Comparison of ENCODE assay signal across 8 cellular contexts in the genomic region with DNA sequence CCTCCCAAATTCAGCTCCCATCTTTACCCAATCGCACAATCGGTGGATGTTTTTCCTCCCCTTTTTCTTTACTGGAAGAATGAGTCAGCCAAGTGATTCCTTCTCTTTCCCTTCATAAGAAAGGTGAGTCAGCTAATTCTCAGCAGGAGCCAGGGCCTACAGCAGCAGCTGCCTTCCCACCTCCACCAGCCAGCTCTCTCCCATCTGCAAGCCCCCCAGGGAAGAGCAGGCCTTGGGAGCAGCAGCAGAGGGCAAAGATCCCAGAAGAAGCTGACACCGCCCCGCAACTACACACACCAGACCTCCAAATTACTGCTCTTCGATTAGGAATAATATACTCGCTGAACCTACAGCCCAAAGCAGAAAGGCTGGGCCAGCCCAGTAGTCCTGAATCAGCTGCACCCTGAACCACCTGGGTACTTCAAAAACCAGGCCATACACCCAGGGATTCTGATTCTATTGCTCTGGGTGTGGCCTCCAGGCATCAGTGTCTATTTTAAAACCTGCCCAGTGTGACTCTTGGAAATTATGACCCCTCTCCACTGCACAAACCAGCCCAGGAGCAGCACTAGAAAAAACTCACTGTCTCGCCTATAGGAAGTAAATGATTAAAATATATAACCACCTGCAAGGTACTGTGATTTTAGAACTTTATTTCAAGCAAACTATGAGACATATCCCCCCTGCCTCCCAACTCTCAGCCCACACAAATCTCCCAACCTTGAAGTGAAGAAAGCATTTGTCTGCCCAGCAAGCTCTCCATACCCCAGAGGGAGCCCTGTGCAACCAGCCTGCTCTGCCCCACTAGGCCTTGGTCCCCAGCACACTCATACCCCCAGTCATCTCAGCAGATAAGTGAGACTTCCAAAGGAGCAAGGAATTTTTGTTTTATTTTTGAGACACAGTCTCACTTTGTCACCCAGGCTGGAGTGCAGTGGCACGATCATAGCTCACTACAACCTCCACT. TPM values are rescaled to one million over a fixed set of nuclear protein-coding genes. Genes with fewer than 3 reads are reported as not detected.
DNase-seq lines count a peak whose midpoint lies in the region; TF ChIP-seq lines count a peak whose summit lies in the region.

No MANE protein-coding gene starts in this region.

- H3K27ac Mint-ChIP-seq in neural crest cell (ENCODE audit: unreplicated experiment): peak overlapping the region; percentile 13

- no peak overlapping the region for H3K4me3 ChIP-seq in stomach

- no peaks in the 10 kb centered on the region for H3K27me3 Mint-ChIP-seq in neural crest cell (ENCODE audit: low read depth)

- no peak for TF ChIP-seq EP300 in stomach (IDR thresholded peaks at IDR 0.05)

- WGBS in stomach, 5 donors: 77 to 97% (median 88%) methylated on average over 8 of the region's 8 CpGs

- peak overlapping the region in 1 of 5 donors; percentile 27 for H3K27ac ChIP-seq in stomach

- no peaks in the 10 kb centered on the region for H3K9me3 Mint-ChIP-seq in neural crest cell

- no peak for TF ChIP-seq POLR2A in stomach (IDR thresholded peaks at IDR 0.05)

- peaks cover 18% of the 10 kb centered on the region for H3K4me1 Mint-ChIP-seq in neural crest cell

- TF ChIP-seq CTCF in neural crest cell (conservative IDR thresholded peaks at IDR 0.05) (no peak), stomach (IDR thresholded peaks at IDR 0.05) (no peak)

- no peaks in the 10 kb centered on the region for H3K9me3 ChIP-seq in stomach

- H3K27me3 ChIP-seq in stomach: no peaks in the 10 kb centered on the region

- no peak overlapping the region for H3K4me3 Mint-ChIP-seq in neural crest cell

- peaks cover 3 to 26% (median 12%) of the 10 kb centered on the region in 4 donors for H3K4me1 ChIP-seq in stomach

- no peaks in the 10 kb centered on the region for H3K36me3 ChIP-seq in stomach

- no peaks in the 10 kb centered on the region for H3K36me3 Mint-ChIP-seq in neural crest cell (ENCODE audit: low read depth)

- intact Hi-C loops in stomach (cut with DNase I; ENCODE audit: low total_unique reads): no loop called here

- peak; percentile 73 for DNase-seq in DMS 273 (lab: John Stamatoyannopoulos, UW; ENCODE audit: unreplicated experiment)
- DNase-seq in NCI-H2171 (lab: John Stamatoyannopoulos, UW): peak; percentile 35
- DNase-seq in dermis blood vessel endothelial cell: peak; percentile 78
- DNase-seq in neural crest cell (ENCODE audit: low read depth, low spot score): no peak
- DNase-seq in medulla oblongata (ENCODE audit: extremely low spot score): no peak
- DNase-seq in NCI-H446 treated with DMSO at 0.1 percent for 48 hours (lab: John Stamatoyannopoulos, UW): no peak
- no peak for DNase-seq in activated CD8-positive, alpha-beta memory T cell treated with anti-CD3 and anti-CD28 coated beads for 24 hours
- DNase-seq in stomach: no peak

RNA-seq across cellular contexts. Expression of gene SFXN5, which starts 7.3 kb away (rescaled TPM):
- total RNA-seq in dermis blood vessel endothelial cell: 16.3 and 16.5 TPM in 2 replicates
- total RNA-seq in neural crest cell: 21.8 and 23.3 TPM in 2 replicates
- 100 to 1,000 TPM in 1 of 5 donors, 10 to 100 TPM in 4; 17.0 to 118 (median 38.5) TPM for total RNA-seq in stomach
- 1 to 10 TPM; 2.7 to 9.4 (median 5.7) TPM for polyA plus RNA-seq in stomach

RNA-seq across cellular contexts. Expression of gene RAB11FIP5, which starts 48.6 kb away (rescaled TPM):
- total RNA-seq in dermis blood vessel endothelial cell (66.0 and 103 TPM in 2 replicates), neural crest cell (6.7 and 10.1 TPM in 2 replicates), stomach (10 to 100 TPM in 4 of 5 donors, 1 to 10 TPM in 1; 4.7 to 39.1 (median 19.6) TPM)
- polyA plus RNA-seq in stomach: 10 to 100 TPM in 1 of 3 donors, 1 to 10 TPM in 2; 7.0 to 13.1 (median 7.1) TPM

Comparison
In these comparisons a context has a peak if more than half of its experiments do, and no peak if none do; other contexts are left out.
1. DNase-seq: peak in DMS 273 (single experiment), NCI-H2171 (single experiment) and dermis blood vessel endothelial cell (single experiment); none in neural crest cell (single experiment), medulla oblongata (single experiment), NCI-H446 treated with DMSO at 0.1 percent for 48 hours (single experiment), activated CD8-positive, alpha-beta memory T cell treated with anti-CD3 and anti-CD28 coated beads for 24 hours (single experiment) and stomach (single experiment).